In genomic region chr5:176573564-176574296, GRCh38 we compare ENCODE assay signal across 1 cellular context.
TF ChIP-seq lines count a peak whose summit lies in the region.

No MANE protein-coding gene starts in this region.

TF ChIP-seq in K562, 482 proteins besides CTCF, POLR2A, EP300 and RAD21:
- TF ChIP-seq XRCC5 (IDR thresholded peaks at IDR 0.05; ENCODE audit: low read depth, low read length): peak; percentile 18; the same call in 1 of the 2 replicates
- 0 out of 2 replicates have a peak, but pooled peaks have one; percentile 24 for TF ChIP-seq ESRRA (IDR thresholded peaks at IDR 0.05; ENCODE audit: borderline replicate concordance, low read depth)
- 0 out of 2 replicates have a peak, but pooled peaks have one; percentile 35 for TF ChIP-seq TFAP4 (CRISPR knock-in tag; IDR thresholded peaks at IDR 0.05; ENCODE audit: borderline replicate concordance)
- TF ChIP-seq RB1 (IDR thresholded peaks at IDR 0.05; ENCODE audit: low read depth): peak; percentile 64
- TF ChIP-seq PML (IDR thresholded peaks at IDR 0.05; ENCODE audit: low read length): no peak
- TF ChIP-seq TEAD2 (tag; IDR thresholded peaks at IDR 0.05): no peak
- no peak for TF ChIP-seq TRIM28 (IDR thresholded peaks at IDR 0.05)
- no peak for TF ChIP-seq LEF1 (IDR thresholded peaks at IDR 0.05)
- peak; percentile 64; the same call in 1 of the 2 replicates for TF ChIP-seq CC2D1A (IDR thresholded peaks at IDR 0.05)
- peak; percentile 62; the same call in 1 of the 2 replicates for TF ChIP-seq STAG1 (CRISPR knock-in tag; IDR thresholded peaks at IDR 0.05; ENCODE audit: borderline replicate concordance)
- TF ChIP-seq CBX3 (IDR thresholded peaks at IDR 0.05; ENCODE audit: borderline replicate concordance in 1 of 2, low read length in 2 of 2): no peak
- TF ChIP-seq ZKSCAN1 (IDR thresholded peaks at IDR 0.05; ENCODE audit: low read depth, low read length): 0 out of 2 replicates have a peak, but pooled peaks have one; percentile 8
- peak in 1 of 2 experiments; percentile 50; a peak in 1 of 4 replicates for TF ChIP-seq MAZ (CRISPR knock-in tag; conservative IDR thresholded peaks at IDR 0.05 in 1 of 2, IDR thresholded peaks at IDR 0.05 in 1 of 2)
- peak; percentile 64 for TF ChIP-seq ARID2 (IDR thresholded peaks at IDR 0.05)
- 0 out of 2 replicates have a peak, but pooled peaks have one; percentile 14 for TF ChIP-seq MYNN (IDR thresholded peaks at IDR 0.05)
- no peak for TF ChIP-seq MYNN (CRISPR knock-in tag; IDR thresholded peaks at IDR 0.05)
- no peak for TF ChIP-seq RERE (CRISPR knock-in tag; IDR thresholded peaks at IDR 0.05; ENCODE audit: borderline replicate concordance)
- TF ChIP-seq CTCFL (IDR thresholded peaks at IDR 0.05; ENCODE audit: borderline replicate concordance, insufficient read depth, low read depth, low read length, poor library complexity, severe bottlenecking): peak; percentile 33
- TF ChIP-seq KLF1 (tag; IDR thresholded peaks at IDR 0.05): no peak
- TF ChIP-seq, protein P1, sequence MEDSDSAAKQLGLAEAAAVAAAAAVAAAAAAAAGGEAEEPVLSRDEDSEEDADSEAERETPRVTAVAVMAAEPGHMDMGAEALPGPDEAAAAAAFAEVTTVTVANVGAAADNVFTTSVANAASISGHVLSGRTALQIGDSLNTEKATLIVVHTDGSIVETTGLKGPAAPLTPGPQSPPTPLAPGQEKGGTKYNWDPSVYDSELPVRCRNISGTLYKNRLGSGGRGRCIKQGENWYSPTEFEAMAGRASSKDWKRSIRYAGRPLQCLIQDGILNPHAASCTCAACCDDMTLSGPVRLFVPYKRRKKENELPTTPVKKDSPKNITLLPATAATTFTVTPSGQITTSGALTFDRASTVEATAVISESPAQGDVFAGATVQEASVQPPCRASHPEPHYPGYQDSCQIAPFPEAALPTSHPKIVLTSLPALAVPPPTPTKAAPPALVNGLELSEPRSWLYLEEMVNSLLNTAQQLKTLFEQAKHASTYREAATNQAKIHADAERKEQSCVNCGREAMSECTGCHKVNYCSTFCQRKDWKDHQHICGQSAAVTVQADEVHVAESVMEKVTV (CRISPR knock-in tag; IDR thresholded peaks at IDR 0.05): 0 out of 2 replicates have a peak, but pooled peaks have one; percentile 36
- TF ChIP-seq SMC3 (conservative IDR thresholded peaks at IDR 0.05; ENCODE audit: insufficient read depth, low read depth, low read length): peak; percentile 88
- peak; percentile 43; the same call in 1 of the 2 replicates for TF ChIP-seq CREM (IDR thresholded peaks at IDR 0.05; ENCODE audit: low read depth)
